In the genomic region with DNA sequence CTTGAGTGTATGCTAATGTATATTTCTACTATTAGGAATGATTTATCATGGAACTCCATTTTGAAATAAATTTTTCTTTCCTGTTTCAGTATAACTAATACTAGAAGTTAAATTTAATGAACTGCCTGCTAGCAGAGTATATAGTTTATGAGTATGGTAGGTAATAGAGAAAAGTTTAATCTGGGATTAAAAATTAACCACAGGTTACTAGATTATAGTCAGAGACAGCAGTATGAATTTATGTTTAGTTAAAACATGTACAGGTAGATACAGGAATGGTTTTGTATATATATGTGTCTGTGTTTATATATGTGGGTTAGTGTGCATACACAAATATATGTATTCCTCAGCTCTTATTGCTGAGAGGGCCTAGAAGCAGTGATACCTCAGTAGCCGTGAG, we compare ENCODE assay signal across 33 cellular contexts.
"Had no signal": no experiment of that assay in that cellular context is flagged by ENCODE, and none has a peak within 500 bp of the region (broad histone marks: within the 10 kb centered on the region; RNA-seq: fewer than 3 reads in every experiment).

No MANE protein-coding gene starts in this region.

- DNase-seq: activated B cell treated with CpG ODN at 0.5 μM for 24 hours; activated CD4-positive, alpha-beta T cell treated with anti-CD3 and anti-CD28 coated beads for 48 hours; activated CD4-positive, alpha-beta T cell treated with anti-CD3 and anti-CD28 coated beads, Interleukin-2, amount 50 U/mL, for 1 hour; activated CD4-positive, alpha-beta T cell treated with anti-CD3 and anti-CD28 coated beads, Interleukin-2, amount 50 U/mL, for 48 hours; activated CD8-positive, alpha-beta memory T cell treated with anti-CD3 and anti-CD28 coated beads for 24 hours; activated CD8-positive, alpha-beta T cell treated with anti-CD3 and anti-CD28 coated beads for 36 hours; activated effector memory CD4-positive, alpha-beta T cell treated with Interleukin-2 at 50 U/mL for 16 hours; activated gamma-delta T cell treated with Interleukin-2 at 50 U/mL for 16 hours; activated naive CD4-positive, alpha-beta T cell treated with anti-CD3 and anti-CD28 coated beads, Interleukin-2, amount 50 U/mL, for 16 hours; activated naive CD4-positive, alpha-beta T cell treated with Interleukin-2 at 50 U/mL for 16 hours; activated T-cell treated with anti-CD3 and anti-CD28 coated beads, Interleukin-2, amount 50 U/mL, for 4 hours; amniotic stem cell; anterior cingulate cortex; body of pancreas; caudate nucleus; dorsolateral prefrontal cortex; effector memory CD4-positive, alpha-beta T cell; endodermal cell; foreskin fibroblast; glutamatergic neuron; heart left ventricle; T-helper 1 cell; T-helper 17 cell; T1000; WERI-Rb-1 had no signal

- H3K4me3 Mint-ChIP-seq: activated B cell treated with CpG ODN at 0.5 μM for 24 hours; activated CD8-positive, alpha-beta T cell treated with anti-CD3 and anti-CD28 coated beads for 36 hours; activated naive CD8-positive, alpha-beta T cell; activated T-cell treated with anti-CD3 and anti-CD28 coated beads, Interleukin-2, amount 50 U/mL, for 4 hours; activated T-helper 17 cell treated with anti-CD3 and anti-CD28 coated beads, Interleukin-2, amount 50 U/mL, for 72 hours; dendritic cell treated with granulocyte-macrophage colony-stimulating factor and Interleukin-4, amounts not matched to agents 40 ng/mL and 50 ng/mL, for 4 days; endodermal cell; T-helper 17 cell; T-helper 2 cell treated with Interferon-gamma antibody and Interleukin-4, amounts not matched to agents 5 μg/mL and 100 μg/mL, for 36 hours had no signal

- H3K27ac Mint-ChIP-seq: activated B cell treated with CpG ODN at 0.5 μM for 24 hours; activated CD8-positive, alpha-beta T cell treated with anti-CD3 and anti-CD28 coated beads for 36 hours; activated naive CD8-positive, alpha-beta T cell; activated T-helper 17 cell treated with anti-CD3 and anti-CD28 coated beads, Interleukin-2, amount 50 U/mL, for 72 hours; dendritic cell treated with granulocyte-macrophage colony-stimulating factor and Interleukin-4, amounts not matched to agents 40 ng/mL and 50 ng/mL, for 4 days; endodermal cell; T-helper 17 cell; T-helper 2 cell treated with Interferon-gamma antibody and Interleukin-4, amounts not matched to agents 5 μg/mL and 100 μg/mL, for 36 hours had no signal

- FAIRE-seq: frontal cortex had no signal

- H3K27me3 ChIP-seq: body of pancreas, dorsolateral prefrontal cortex, heart left ventricle had no signal

- H3K4me1 Mint-ChIP-seq: endodermal cell had no signal

- H3K27ac ChIP-seq: body of pancreas, coronary artery, dorsolateral prefrontal cortex, heart left ventricle, WERI-Rb-1 had no signal

- H3K27me3 Mint-ChIP-seq: activated B cell treated with CpG ODN at 0.5 μM for 24 hours; activated CD8-positive, alpha-beta T cell treated with anti-CD3 and anti-CD28 coated beads for 36 hours; activated naive CD8-positive, alpha-beta T cell; activated T-helper 17 cell treated with anti-CD3 and anti-CD28 coated beads, Interleukin-2, amount 50 U/mL, for 72 hours; dendritic cell treated with granulocyte-macrophage colony-stimulating factor and Interleukin-4, amounts not matched to agents 40 ng/mL and 50 ng/mL, for 4 days; T-helper 17 cell had no signal

- H3K4me3 ChIP-seq: body of pancreas, coronary artery, dorsolateral prefrontal cortex, heart left ventricle had no signal

- ATAC-seq: activated CD4-positive, CD25-positive, alpha-beta regulatory T cell treated with anti-CD3 and anti-CD28 coated beads, Interleukin-2, amount 50 U/mL, for 24 hours; activated CD8-positive, alpha-beta T cell treated with anti-CD3 and anti-CD28 coated beads for 36 hours; activated T-cell treated with anti-CD3 and anti-CD28 coated beads, Interleukin-2, amount 50 U/mL, for 4 hours; activated T-helper 17 cell treated with anti-CD3 and anti-CD28 coated beads, Interleukin-2, amount 50 U/mL, for 72 hours; body of pancreas; esophagus mucosa; heart left ventricle; T-helper 17 cell had no signal
